ENCODE assay signal across 9 cellular contexts in the genomic region with DNA sequence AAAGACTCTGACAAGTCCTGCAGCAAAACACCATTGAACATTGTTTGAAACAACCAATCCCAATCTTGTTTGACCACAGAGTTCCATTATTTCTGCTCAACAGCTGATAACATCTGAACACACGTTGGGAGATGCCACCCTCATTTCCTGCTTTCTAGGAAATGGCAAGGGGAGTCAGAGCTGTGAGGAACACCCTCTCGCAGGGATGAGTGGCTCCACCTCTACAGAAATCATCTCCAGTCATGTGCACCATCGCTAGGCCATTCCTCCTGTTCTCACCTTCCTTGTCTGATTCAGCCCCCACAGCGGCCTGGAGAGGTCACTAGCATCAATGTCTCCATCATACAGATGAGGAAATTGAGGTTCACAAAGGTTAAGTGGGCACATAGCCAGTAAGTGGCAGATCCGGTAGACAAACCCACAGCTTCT. TPM values are rescaled to one million over a fixed set of nuclear protein-coding genes. Genes with fewer than 3 reads are reported as not detected.
DNase-seq lines count a peak whose midpoint lies in the region; ATAC-seq, FAIRE-seq and TF ChIP-seq lines count a peak whose summit lies in the region.
"Had no signal": no experiment of that assay in that cellular context is flagged by ENCODE, and none has a peak within 500 bp of the region (broad histone marks: within the 10 kb centered on the region; RNA-seq: fewer than 3 reads in every experiment).

No MANE protein-coding gene starts in this region.

- peaks cover 2% of the 10 kb centered on the region; the same call in 1 of the 2 replicates for H3K27me3 Mint-ChIP-seq in HFFc6 (ENCODE audit: insufficient read depth)
- H3K27me3 Mint-ChIP-seq in endodermal cell (ENCODE audit: insufficient read depth), result no peaks in the 10 kb centered on the region

- peaks cover 46% of the 10 kb centered on the region for H3K4me1 ChIP-seq in keratinocyte (ENCODE audit: control insufficient read depth, extremely low read depth, insufficient read depth, low read length)
- no peaks in the 10 kb centered on the region for H3K4me1 ChIP-seq in endodermal cell (ENCODE audit: control insufficient read depth, insufficient read depth, low read length)

- TF ChIP-seq CTCF in HFFc6 (IDR thresholded peaks at IDR 0.05) (no peak), keratinocyte (optimal IDR thresholded peaks at IDR 0.05 in 1 of 3, IDR thresholded peaks at IDR 0.05 in 1 of 3, conservative IDR thresholded peaks at IDR 0.05 in 1 of 3; ENCODE audit: extremely low read depth in 1 of 3, insufficient read depth in 2 of 3, low read length in 3 of 3) (peak in 1 of 3 experiments; percentile 18), endodermal cell (conservative IDR thresholded peaks at IDR 0.05) (no peak)

- H2AFZ ChIP-seq in keratinocyte (ENCODE audit: control insufficient read depth, low read length), result no peak overlapping the region

- H3K4me3 Mint-ChIP-seq in HFFc6 (no peak overlapping the region), endodermal cell (no peak overlapping the region)

- DNase-seq in GF-D8 (lab: John Stamatoyannopoulos, UW) (peak; percentile 64), HFFc6 (peak; percentile 47), UCSD-AML1 (lab: John Stamatoyannopoulos, UW; ENCODE audit: unreplicated experiment) (peak; percentile 41), keratinocyte (ENCODE audit: low read depth, low spot score) (peak; percentile 40), AG08396 (ENCODE audit: low spot score) (no peak), NCI-H82 treated with DMSO at 0.1 percent for 48 hours (lab: John Stamatoyannopoulos, UW; ENCODE audit: unreplicated experiment) (no peak), endodermal cell (no peak)

- H3K27ac ChIP-seq in keratinocyte (ENCODE audit: control insufficient read depth, insufficient read depth, low read length) (no peak overlapping the region), endodermal cell (ENCODE audit: low read depth, low read length) (no peak overlapping the region)
- H3K27ac ChIP-seq: SJSA1 had no signal

- H3K36me3 Mint-ChIP-seq in HFFc6 (ENCODE audit: low read depth), result no peaks in the 10 kb centered on the region
- H3K36me3 Mint-ChIP-seq in endodermal cell (ENCODE audit: low read depth), result no peaks in the 10 kb centered on the region

- H3K36me3 ChIP-seq in keratinocyte (ENCODE audit: control insufficient read depth in 2 of 2, extremely low read depth in 1 of 2, insufficient read depth in 2 of 2, low read length in 2 of 2), result no peaks in the 10 kb centered on the region
- H3K36me3 ChIP-seq in endodermal cell (ENCODE audit: control insufficient read depth, insufficient read depth, low read length), result no peaks in the 10 kb centered on the region

- no peaks in the 10 kb centered on the region for H3K79me2 ChIP-seq in keratinocyte (ENCODE audit: control insufficient read depth, insufficient read depth, low read length)

- no peaks in the 10 kb centered on the region for H4K20me1 ChIP-seq in keratinocyte (ENCODE audit: control insufficient read depth, extremely low read depth, insufficient read depth, low read length)

- H3K9me3 ChIP-seq in keratinocyte (ENCODE audit: control insufficient read depth, low read depth, low read length) (no peaks in the 10 kb centered on the region), endodermal cell (ENCODE audit: control insufficient read depth, low read length) (no peaks in the 10 kb centered on the region)
- H3K9me3 ChIP-seq: SJSA1 had no signal

- H3K4me3 ChIP-seq in keratinocyte (ENCODE audit: control insufficient read depth in 2 of 3, extremely low read depth in 1 of 3, insufficient read depth in 2 of 3, low read depth in 1 of 3, low read length in 3 of 3) (no peak overlapping the region), endodermal cell (ENCODE audit: low read length) (no peak overlapping the region)
- H3K4me3 ChIP-seq: SJSA1 had no signal

- peak; percentile 91 for FAIRE-seq in keratinocyte (lab: Jason Lieb, UNC)

- no peak for ATAC-seq in HG03457 (IDR thresholded peaks at IDR 0.05; ENCODE audit: unreplicated experiment)

- H3K27me3 ChIP-seq in keratinocyte (ENCODE audit: control insufficient read depth, extremely low read depth, insufficient read depth, low read length) (no peaks in the 10 kb centered on the region), endodermal cell (ENCODE audit: control insufficient read depth, insufficient read depth, low read length, poor library complexity, severe bottlenecking) (no peaks in the 10 kb centered on the region)
- H3K27me3 ChIP-seq: SJSA1 had no signal

- H3K27ac Mint-ChIP-seq in HFFc6, result peak overlapping the region; percentile 12; the same call in 1 of the 2 replicates
- H3K27ac Mint-ChIP-seq in endodermal cell, result no peak overlapping the region

- no peak overlapping the region for H3K9ac ChIP-seq in keratinocyte (ENCODE audit: control insufficient read depth, extremely low read depth, insufficient read depth, low read length)
- H3K9ac ChIP-seq in endodermal cell (ENCODE audit: extremely low read depth, low read length, poor library complexity, severe bottlenecking), result no peak overlapping the region

- dilution Hi-C loops in keratinocyte (cut with MboI; ENCODE audit: extremely low pct_ligation_motif_present, low sequenced_read_pairs), result no loop called here

- no peaks in the 10 kb centered on the region for H3K9me1 ChIP-seq in keratinocyte (ENCODE audit: control insufficient read depth, extremely low read depth, insufficient read depth, low read length)

- H3K4me1 Mint-ChIP-seq in HFFc6 (ENCODE audit: low read depth) (peaks cover 76% of the 10 kb centered on the region), endodermal cell (peaks cover 8% of the 10 kb centered on the region)

- 72 to 79% methylated on average over 4 to 5 of the region's 5 CpGs for WGBS in endodermal cell (ENCODE audit: insufficient coverage in 1 of 2, insufficient read length in 1 of 2), 2 experiments

- H3K9me3 Mint-ChIP-seq in HFFc6 (no peaks in the 10 kb centered on the region), endodermal cell (no peaks in the 10 kb centered on the region)

- peak overlapping the region; percentile 28 for H3K4me2 ChIP-seq in keratinocyte (ENCODE audit: control insufficient read depth, extremely low read depth, insufficient read depth, low read depth, low read length)

RNA-seq across cellular contexts. Expression of a gene that starts 22.4 kb away (rescaled TPM):
- total RNA-seq in HFFc6 (2021; fragmentation: NEBNext Ultra II Directional; extraction: Animal tissue kit (Norgen Biotek cat#: 25700)), result not detected
- polyA plus RNA-seq in keratinocyte, result 0.01 to 0.10 TPM in 2 of 3 replicates, not detected in the other
- 0.17 TPM for polyA plus RNA-seq in keratinocyte (2011; ENCODE audit: low read depth)
- 0.12 TPM in 1 of 2 replicates, not detected in the other for polyA plus RNA-seq in keratinocyte (2011; cell fraction: cytosol; rRNA removed)
- not detected in 2 replicates for polyA plus RNA-seq in keratinocyte (2011; cell fraction: nucleus; rRNA removed)
- polyA plus RNA-seq in keratinocyte (2012; ENCODE audit: low replicate concordance), result 0.03 and 0.51 TPM in 2 replicates
- 0.16 TPM in 1 of 3 replicates, not detected in the others for polyA minus RNA-seq in keratinocyte
- polyA minus RNA-seq in keratinocyte (2011; cell fraction: cytosol; rRNA and poly(A)+ RNA removed), result not detected
- polyA minus RNA-seq in keratinocyte (2011; cell fraction: nucleus; rRNA and poly(A)+ RNA removed), result 0.23 TPM in 1 of 2 replicates, not detected in the other
- under 1 TPM; 0.24 to 0.31 TPM for total RNA-seq in endodermal cell
- polyA plus RNA-seq in endodermal cell (2013, experiment 1 of 2), result 0.14 TPM
- 0.17 TPM for polyA plus RNA-seq in endodermal cell (2013, experiment 2 of 2)

Comparison
In these comparisons a context has a peak if more than half of its experiments do, and no peak if none do; other contexts are left out.
1. DNase-seq: peak in GF-D8 (single experiment), HFFc6 (single experiment), UCSD-AML1 (single experiment) and keratinocyte (single experiment); none in AG08396 (single experiment), NCI-H82 treated with DMSO at 0.1 percent for 48 hours (single experiment) and endodermal cell (single experiment).